In genomic region chr3:131795382-131796085, GRCh38 we compare ENCODE assay signal across 8 cellular contexts.
DNase-seq lines count a peak whose midpoint lies in the region; ATAC-seq, FAIRE-seq and TF ChIP-seq lines count a peak whose summit lies in the region.

No MANE protein-coding gene starts in this region.

- H3K4me3 ChIP-seq in kidney (ENCODE audit: low read length in 2 of 2) = no peak overlapping the region

- DNase-seq in NCI-H510A treated with DMSO at 0.1 percent for 48 hours (lab: John Stamatoyannopoulos, UW) (peak; percentile 32), medulla oblongata (ENCODE audit: extremely low spot score) (peak; percentile 31), kidney (no peak)
- DNase-seq in stimulated activated naive CD8-positive, alpha-beta T cell treated with anti-CD3 and anti-CD28 coated beads, Interleukin-15, Interleukin-2, amounts not matched to agents 100 U/mL and 50 U/mL, for 24 hours = no peak
- DNase-seq in activated naive CD4-positive, alpha-beta T cell treated with anti-CD3 and anti-CD28 coated beads, Interleukin-2, amount 10 ng/mL, durations not matched to agents 7 days and 5 days = no peak

- H3K4me1 ChIP-seq in kidney (ENCODE audit: control insufficient read depth in 1 of 2, insufficient read depth in 1 of 2, low read depth in 1 of 2, low read length in 2 of 2) = no peaks in the 10 kb centered on the region

- FAIRE-seq in kidney (lab: Jason Lieb, UNC) = no peak

- no peak overlapping the region for H3K4me3 Mint-ChIP-seq in activated naive CD4-positive, alpha-beta T cell treated with anti-CD3 and anti-CD28 coated beads, Interleukin-2, amount 10 ng/mL, durations not matched to agents 7 days and 5 days

- CTCF ChIA-PET in activated naive CD4-positive, alpha-beta T cell treated with anti-CD3 and anti-CD28 coated beads, Interleukin-2, amount 10 ng/mL, durations not matched to agents 7 days and 5 days (lab: Charles Lee) = interaction anchor here (0.6 to 5.0 kb wide), 13 partner anchors 10 to 762 kb away, joined by 3 to 27 read pairs (median 3); partner anchors contain the start of gene CPNE4

- TF ChIP-seq CTCF in kidney (IDR thresholded peaks at IDR 0.05; ENCODE audit: borderline replicate concordance, extremely low read depth, insufficient read depth) = no peak

- no peaks in the 10 kb centered on the region for H3K9me3 Mint-ChIP-seq in activated naive CD4-positive, alpha-beta T cell treated with anti-CD3 and anti-CD28 coated beads, Interleukin-2, amount 10 ng/mL, durations not matched to agents 7 days and 5 days

- no peak overlapping the region for H3K27ac ChIP-seq in kidney (ENCODE audit: low read depth in 2 of 2, low read length in 2 of 2)

- intact Hi-C loops in kidney (cut with DNase I) = loop anchor here (10.0 kb wide), 1 partner anchor 239 kb away; the partner anchor contains the start of gene CPNE4

- H3K27me3 Mint-ChIP-seq in activated naive CD4-positive, alpha-beta T cell treated with anti-CD3 and anti-CD28 coated beads, Interleukin-2, amount 10 ng/mL, durations not matched to agents 7 days and 5 days = no peaks in the 10 kb centered on the region

- H3K36me3 ChIP-seq in kidney (ENCODE audit: control insufficient read depth in 1 of 2, insufficient read depth in 2 of 2, low read length in 2 of 2) = no peaks in the 10 kb centered on the region

- no peak overlapping the region for H3K9ac ChIP-seq in kidney (ENCODE audit: low read length in 2 of 2)

- H3K27ac Mint-ChIP-seq in activated naive CD4-positive, alpha-beta T cell treated with anti-CD3 and anti-CD28 coated beads, Interleukin-2, amount 10 ng/mL, durations not matched to agents 7 days and 5 days = no peak overlapping the region

- ATAC-seq in GM18511 (IDR thresholded peaks at IDR 0.05; ENCODE audit: unreplicated experiment) (peak; percentile 65), HG02981 (IDR thresholded peaks at IDR 0.05; ENCODE audit: unreplicated experiment) (peak; percentile 56), HG02970 (IDR thresholded peaks at IDR 0.05; ENCODE audit: low FRiP score, unreplicated experiment) (no peak)
- no peak for ATAC-seq in stimulated activated naive CD8-positive, alpha-beta T cell treated with anti-CD3 and anti-CD28 coated beads, Interleukin-15, Interleukin-2, amounts not matched to agents 100 U/mL and 50 U/mL, for 24 hours

- H3K9me3 ChIP-seq in kidney (ENCODE audit: control insufficient read depth in 1 of 2, low read length in 2 of 2) = no peaks in the 10 kb centered on the region

- H3K36me3 Mint-ChIP-seq in activated naive CD4-positive, alpha-beta T cell treated with anti-CD3 and anti-CD28 coated beads, Interleukin-2, amount 10 ng/mL, durations not matched to agents 7 days and 5 days = no peaks in the 10 kb centered on the region

- no peaks in the 10 kb centered on the region for H3K4me1 Mint-ChIP-seq in activated naive CD4-positive, alpha-beta T cell treated with anti-CD3 and anti-CD28 coated beads, Interleukin-2, amount 10 ng/mL, durations not matched to agents 7 days and 5 days

Comparison
In these comparisons a context has a peak if more than half of its experiments do, and no peak if none do; other contexts are left out.
1. ATAC-seq: peak in GM18511 (single experiment) and HG02981 (single experiment); none in HG02970 (single experiment) and stimulated activated naive CD8-positive, alpha-beta T cell treated with anti-CD3 and anti-CD28 coated beads, Interleukin-15, Interleukin-2, amounts not matched to agents 100 U/mL and 50 U/mL, for 24 hours (single experiment).
2. DNase-seq: peak in NCI-H510A treated with DMSO at 0.1 percent for 48 hours (single experiment) and medulla oblongata (single experiment); none in stimulated activated naive CD8-positive, alpha-beta T cell treated with anti-CD3 and anti-CD28 coated beads, Interleukin-15, Interleukin-2, amounts not matched to agents 100 U/mL and 50 U/mL, for 24 hours (single experiment), activated naive CD4-positive, alpha-beta T cell treated with anti-CD3 and anti-CD28 coated beads, Interleukin-2, amount 10 ng/mL, durations not matched to agents 7 days and 5 days (single experiment) and kidney (single experiment).